1 cellular context compared by ENCODE assay signal in genomic region chr2:120291464-120292311, GRCh38.
TF ChIP-seq lines count a peak whose summit lies in the region.

No MANE protein-coding gene starts in this region.

TF ChIP-seq in IMR-90, 13 proteins besides CTCF, POLR2A, EP300 and RAD21:
- TF ChIP-seq MAFK (IDR thresholded peaks at IDR 0.05; ENCODE audit: low read depth, low read length) (0 out of 2 replicates have a peak, but pooled peaks have one; percentile 1), MXI1 (IDR thresholded peaks at IDR 0.05; ENCODE audit: borderline replicate concordance, low read depth, low read length) (no peak), CHD1 (IDR thresholded peaks at IDR 0.05; ENCODE audit: low read depth, low read length) (no peak), RFX5 (IDR thresholded peaks at IDR 0.05; ENCODE audit: low read depth, low read length) (no peak)
